Comparison of ENCODE assay signal across 1 cellular context in genomic region chr10:93465806-93466675, GRCh38.
TF ChIP-seq lines count a peak whose summit lies in the region.

No MANE protein-coding gene starts in this region.

TF ChIP-seq in IMR-90, 13 proteins besides CTCF, POLR2A, EP300 and RAD21 (continued from another document):
- TF ChIP-seq FOS (IDR thresholded peaks at IDR 0.05; ENCODE audit: low read depth, low read length): 0 out of 2 replicates have a peak, but pooled peaks have one; percentile 27
